Comparison of ENCODE assay signal across 8 cellular contexts in genomic region chr2:178480227-178481181, GRCh38. TPM values are rescaled to one million over a fixed set of nuclear protein-coding genes. Genes with fewer than 3 reads are reported as not detected.
DNase-seq lines count a peak whose midpoint lies in the region; ATAC-seq and TF ChIP-seq lines count a peak whose summit lies in the region.

Gene PLEKHA3, plus strand, starts transcription at chr2:178480457. Its CDS starts 413 bp downstream, at chr2:178480870.

- no peaks in the 10 kb centered on the region for H3K27me3 ChIP-seq in left ventricle myocardium inferior (ENCODE audit: low read depth)
- no peaks in the 10 kb centered on the region for H3K27me3 ChIP-seq in prostate gland (replicated peaks; ENCODE audit: insufficient read depth)

- no peaks in the 10 kb centered on the region for H3K9me3 Mint-ChIP-seq in T-helper 1 cell treated with Interleukin-12 subunit alpha and Interleukin-12 subunit beta and Interleukin-4 antibody, amounts not matched to agents 30 μg/mL and 1 μg/mL, for 36 hours

- peak within 1 kb of the TSS; percentile 83 for H3K4me3 ChIP-seq in left ventricle myocardium inferior
- peak within 1 kb of the TSS; percentile 78 to 88 for H3K4me3 ChIP-seq in prostate gland
- H3K4me3 ChIP-seq in urinary bladder (ENCODE audit: low read depth, low read length) = peak within 1 kb of the TSS; percentile 76

- WGBS in prostate gland = under 1% methylated on average over 71 of the region's 92 CpGs
- under 1% methylated on average over 85 of the region's 92 CpGs for WGBS in urinary bladder

- H3K36me3 Mint-ChIP-seq in T-helper 1 cell treated with Interleukin-12 subunit alpha and Interleukin-12 subunit beta and Interleukin-4 antibody, amounts not matched to agents 30 μg/mL and 1 μg/mL, for 36 hours (ENCODE audit: low read depth) = peaks cover 7% of the 10 kb centered on the region

- H3K27me3 Mint-ChIP-seq in T-helper 1 cell treated with Interleukin-12 subunit alpha and Interleukin-12 subunit beta and Interleukin-4 antibody, amounts not matched to agents 30 μg/mL and 1 μg/mL, for 36 hours (ENCODE audit: low read depth) = no peaks in the 10 kb centered on the region

- intact Hi-C loops in left ventricle myocardium inferior (cut with micrococcal nuclease) = no loop called here
- intact Hi-C loops in prostate gland (cut with DNase I) = no loop called here

- DNase-seq in NCI-H1436 treated with DMSO at 0.1 percent for 48 hours (lab: John Stamatoyannopoulos, UW) = peak; percentile 35
- DNase-seq in amniotic stem cell (lab: John Stamatoyannopoulos, UW) = peak; percentile 86
- peak; percentile 97 for DNase-seq in left ventricle myocardium inferior
- DNase-seq in prostate gland (ENCODE audit: low spot score) = peak; percentile 91

- no peaks in the 10 kb centered on the region for H3K9me3 ChIP-seq in left ventricle myocardium inferior (replicated peaks)
- H3K9me3 ChIP-seq in prostate gland = no peaks in the 10 kb centered on the region

- TF ChIP-seq POLR2A in GM15510 (IDR thresholded peaks at IDR 0.05; ENCODE audit: borderline replicate concordance, extremely low read depth, insufficient read length) = peak; percentile 54
- peak; percentile 86 for TF ChIP-seq POLR2A in prostate gland (IDR thresholded peaks at IDR 0.05)

- peak within 1 kb of the TSS; percentile 99 for H3K27ac Mint-ChIP-seq in T-helper 1 cell treated with Interleukin-12 subunit alpha and Interleukin-12 subunit beta and Interleukin-4 antibody, amounts not matched to agents 30 μg/mL and 1 μg/mL, for 36 hours

- H3K27ac ChIP-seq in left ventricle myocardium inferior (replicated peaks) (peak within 1 kb of the TSS; percentile 90), prostate gland (peak within 1 kb of the TSS; percentile 95 to 96), urinary bladder (ENCODE audit: low read depth) (peak within 1 kb of the TSS; percentile 73)

- ATAC-seq in HG02852 (IDR thresholded peaks at IDR 0.05; ENCODE audit: unreplicated experiment) = peak; percentile 68

- TF ChIP-seq CTCF in left ventricle myocardium inferior (IDR thresholded peaks at IDR 0.05; ENCODE audit: borderline replicate concordance) = no peak
- TF ChIP-seq CTCF in prostate gland (IDR thresholded peaks at IDR 0.05) = peak in 1 of 4 experiments; percentile 19

- H3K36me3 ChIP-seq in left ventricle myocardium inferior (no peaks in the 10 kb centered on the region), prostate gland (no peaks in the 10 kb centered on the region), urinary bladder (ENCODE audit: insufficient read depth) (no peaks in the 10 kb centered on the region)

- peaks cover 49% of the 10 kb centered on the region for H3K4me1 Mint-ChIP-seq in T-helper 1 cell treated with Interleukin-12 subunit alpha and Interleukin-12 subunit beta and Interleukin-4 antibody, amounts not matched to agents 30 μg/mL and 1 μg/mL, for 36 hours (ENCODE audit: low read depth)

- peaks cover 79% of the 10 kb centered on the region for H3K4me1 ChIP-seq in left ventricle myocardium inferior
- peaks cover 8% of the 10 kb centered on the region for H3K4me1 ChIP-seq in prostate gland (replicated peaks)
- H3K4me1 ChIP-seq in urinary bladder (ENCODE audit: insufficient read depth) = peaks cover 1% of the 10 kb centered on the region

- peak within 1 kb of the TSS; percentile 97 for H3K4me3 Mint-ChIP-seq in T-helper 1 cell treated with Interleukin-12 subunit alpha and Interleukin-12 subunit beta and Interleukin-4 antibody, amounts not matched to agents 30 μg/mL and 1 μg/mL, for 36 hours

RNA-seq across cellular contexts. Expression of gene PLEKHA3, which starts in this region (rescaled TPM):
- 41.4 TPM for total RNA-seq in left ventricle myocardium inferior
- total RNA-seq in prostate gland = 10 to 100 TPM in 1 of 2 donors, 1 to 10 TPM in 1; 8.2 to 15.7 TPM
- total RNA-seq in urinary bladder = 20.2 TPM
- polyA plus RNA-seq in urinary bladder = 15.0 TPM

Comparison
In these comparisons a context has a peak if more than half of its experiments do, and no peak if none do; other contexts are left out.
1. Peak in every context shown above with its lines: DNase-seq, ATAC-seq, H3K4me3 ChIP-seq and H3K27ac ChIP-seq.
2. DNase-seq: peak in every context shown above with its lines; median percentile 97 in left ventricle myocardium inferior; 91 in prostate gland; 86 in amniotic stem cell; 35 in NCI-H1436 treated with DMSO at 0.1 percent for 48 hours.